ENCODE assay signal across 8 cellular contexts in the genomic region with DNA sequence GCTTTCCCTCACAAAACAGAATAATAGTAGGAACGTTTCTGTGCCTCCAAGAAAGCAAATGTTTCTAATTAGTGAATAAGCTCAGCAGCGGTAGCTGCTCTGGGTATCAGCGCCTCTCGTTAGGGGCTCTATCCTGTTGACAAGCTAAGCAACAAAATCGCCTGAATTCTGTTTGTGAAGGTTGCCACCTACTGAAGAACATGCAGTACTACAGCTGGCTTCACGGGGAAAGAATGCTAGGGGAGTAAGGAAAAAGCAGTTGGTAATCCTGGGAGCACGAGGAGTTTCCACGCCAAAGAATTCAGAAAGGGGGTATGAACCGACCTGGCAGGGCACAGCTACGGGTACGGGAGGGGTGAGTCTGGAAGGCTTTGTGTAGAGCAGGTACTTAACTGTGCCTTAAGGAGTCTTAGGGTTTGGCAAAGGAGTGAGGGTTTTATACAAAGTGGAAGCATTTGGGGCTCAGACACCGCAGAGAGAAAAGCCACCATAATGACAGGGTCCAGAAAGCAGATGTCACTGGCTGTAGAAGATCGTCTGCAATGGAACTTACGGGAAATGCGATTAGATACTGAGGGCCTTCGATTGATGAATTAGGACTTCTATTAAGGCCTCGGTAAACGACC.
DNase-seq lines count a peak whose midpoint lies in the region; ATAC-seq, FAIRE-seq and TF ChIP-seq lines count a peak whose summit lies in the region.

No MANE protein-coding gene starts in this region.

- DNase-seq in AG20443 (ENCODE audit: low spot score) (peak; percentile 80), NCI-H2029 treated with DMSO at 0.1 percent for 48 hours (lab: John Stamatoyannopoulos, UW) (peak; percentile 33), cerebellar cortex (ENCODE audit: low spot score) (peak; percentile 89), kidney epithelial cell (ENCODE audit: low read depth) (peak; percentile 23)
- DNase-seq in stimulated activated CD4-positive, alpha-beta T cell treated with anti-CD3 and anti-CD28 coated beads, Interleukin-1b, Interleukin-23, amount 100 ng/mL, for 48 hours = peak; percentile 23

- peak; percentile 93 for FAIRE-seq in TTC549 (lab: Jason Lieb, UNC)

- no peaks in the 10 kb centered on the region for H3K27me3 ChIP-seq in kidney epithelial cell (ENCODE audit: control insufficient read depth, insufficient read depth, low read length)

- peak; percentile 85 for ATAC-seq in GM18520 (IDR thresholded peaks at IDR 0.05; ENCODE audit: unreplicated experiment)
- ATAC-seq in HG03045 (IDR thresholded peaks at IDR 0.05; ENCODE audit: unreplicated experiment) = peak; percentile 77

- TF ChIP-seq CTCF in kidney epithelial cell (IDR thresholded peaks at IDR 0.05; ENCODE audit: insufficient read depth, low read length, poor library complexity, severe bottlenecking) = peak; percentile 88

- H3K4me3 ChIP-seq in kidney epithelial cell (ENCODE audit: low read depth, low read length) = no peak overlapping the region

- no peaks in the 10 kb centered on the region for H3K36me3 ChIP-seq in kidney epithelial cell (ENCODE audit: control insufficient read depth, insufficient read depth, low read length)

Comparison
In these comparisons a context has a peak if more than half of its experiments do, and no peak if none do; other contexts are left out.
1. DNase-seq: peak in every context shown above with its lines; median percentile 89 in cerebellar cortex; 80 in AG20443; 33 in NCI-H2029 treated with DMSO at 0.1 percent for 48 hours; 23 in kidney epithelial cell; 23 in stimulated activated CD4-positive, alpha-beta T cell treated with anti-CD3 and anti-CD28 coated beads, Interleukin-1b, Interleukin-23, amount 100 ng/mL, for 48 hours.